In the genomic region with DNA sequence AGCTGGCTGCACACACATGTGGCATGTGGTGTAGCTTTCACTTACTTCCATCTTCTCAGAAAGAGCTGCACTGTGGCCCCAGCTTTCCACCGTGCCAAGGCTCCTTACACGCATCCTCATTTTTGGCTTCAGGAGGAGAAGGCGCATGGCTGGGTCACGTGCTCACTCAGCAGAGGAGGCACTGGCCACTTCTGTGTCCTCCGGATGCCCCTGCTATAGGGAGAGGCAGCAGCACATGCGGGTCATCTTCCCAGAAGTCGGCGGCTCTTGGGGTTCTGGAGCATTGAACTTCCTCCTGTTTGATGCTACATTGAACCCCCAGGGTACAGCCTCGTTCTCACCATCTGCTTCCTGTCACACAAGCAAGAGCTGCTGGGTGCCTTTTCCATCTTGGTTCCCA, we compare ENCODE assay signal across 1 cellular context.
TF ChIP-seq lines count a peak whose summit lies in the region.

No MANE protein-coding gene starts in this region.

TF ChIP-seq in K562, 482 proteins besides CTCF, POLR2A, EP300 and RAD21 (continued from another document):
- TF ChIP-seq, protein P1, sequence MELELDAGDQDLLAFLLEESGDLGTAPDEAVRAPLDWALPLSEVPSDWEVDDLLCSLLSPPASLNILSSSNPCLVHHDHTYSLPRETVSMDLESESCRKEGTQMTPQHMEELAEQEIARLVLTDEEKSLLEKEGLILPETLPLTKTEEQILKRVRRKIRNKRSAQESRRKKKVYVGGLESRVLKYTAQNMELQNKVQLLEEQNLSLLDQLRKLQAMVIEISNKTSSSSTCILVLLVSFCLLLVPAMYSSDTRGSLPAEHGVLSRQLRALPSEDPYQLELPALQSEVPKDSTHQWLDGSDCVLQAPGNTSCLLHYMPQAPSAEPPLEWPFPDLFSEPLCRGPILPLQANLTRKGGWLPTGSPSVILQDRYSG (tag; conservative IDR thresholded peaks at IDR 0.05; ENCODE audit: low read depth), result no peak
- TF ChIP-seq, protein P2, sequence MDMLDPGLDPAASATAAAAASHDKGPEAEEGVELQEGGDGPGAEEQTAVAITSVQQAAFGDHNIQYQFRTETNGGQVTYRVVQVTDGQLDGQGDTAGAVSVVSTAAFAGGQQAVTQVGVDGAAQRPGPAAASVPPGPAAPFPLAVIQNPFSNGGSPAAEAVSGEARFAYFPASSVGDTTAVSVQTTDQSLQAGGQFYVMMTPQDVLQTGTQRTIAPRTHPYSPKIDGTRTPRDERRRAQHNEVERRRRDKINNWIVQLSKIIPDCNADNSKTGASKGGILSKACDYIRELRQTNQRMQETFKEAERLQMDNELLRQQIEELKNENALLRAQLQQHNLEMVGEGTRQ (CRISPR knock-in tag; IDR thresholded peaks at IDR 0.05), result peak; percentile 53; the same call in 1 of the 2 replicates
- TF ChIP-seq, protein P3, sequence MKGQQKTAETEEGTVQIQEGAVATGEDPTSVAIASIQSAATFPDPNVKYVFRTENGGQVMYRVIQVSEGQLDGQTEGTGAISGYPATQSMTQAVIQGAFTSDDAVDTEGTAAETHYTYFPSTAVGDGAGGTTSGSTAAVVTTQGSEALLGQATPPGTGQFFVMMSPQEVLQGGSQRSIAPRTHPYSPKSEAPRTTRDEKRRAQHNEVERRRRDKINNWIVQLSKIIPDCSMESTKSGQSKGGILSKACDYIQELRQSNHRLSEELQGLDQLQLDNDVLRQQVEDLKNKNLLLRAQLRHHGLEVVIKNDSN (CRISPR knock-in tag; IDR thresholded peaks at IDR 0.05), result peak; percentile 42; the same call in 1 of the 2 replicates
- TF ChIP-seq, protein P4, sequence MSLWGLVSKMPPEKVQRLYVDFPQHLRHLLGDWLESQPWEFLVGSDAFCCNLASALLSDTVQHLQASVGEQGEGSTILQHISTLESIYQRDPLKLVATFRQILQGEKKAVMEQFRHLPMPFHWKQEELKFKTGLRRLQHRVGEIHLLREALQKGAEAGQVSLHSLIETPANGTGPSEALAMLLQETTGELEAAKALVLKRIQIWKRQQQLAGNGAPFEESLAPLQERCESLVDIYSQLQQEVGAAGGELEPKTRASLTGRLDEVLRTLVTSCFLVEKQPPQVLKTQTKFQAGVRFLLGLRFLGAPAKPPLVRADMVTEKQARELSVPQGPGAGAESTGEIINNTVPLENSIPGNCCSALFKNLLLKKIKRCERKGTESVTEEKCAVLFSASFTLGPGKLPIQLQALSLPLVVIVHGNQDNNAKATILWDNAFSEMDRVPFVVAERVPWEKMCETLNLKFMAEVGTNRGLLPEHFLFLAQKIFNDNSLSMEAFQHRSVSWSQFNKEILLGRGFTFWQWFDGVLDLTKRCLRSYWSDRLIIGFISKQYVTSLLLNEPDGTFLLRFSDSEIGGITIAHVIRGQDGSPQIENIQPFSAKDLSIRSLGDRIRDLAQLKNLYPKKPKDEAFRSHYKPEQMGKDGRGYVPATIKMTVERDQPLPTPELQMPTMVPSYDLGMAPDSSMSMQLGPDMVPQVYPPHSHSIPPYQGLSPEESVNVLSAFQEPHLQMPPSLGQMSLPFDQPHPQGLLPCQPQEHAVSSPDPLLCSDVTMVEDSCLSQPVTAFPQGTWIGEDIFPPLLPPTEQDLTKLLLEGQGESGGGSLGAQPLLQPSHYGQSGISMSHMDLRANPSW (CRISPR knock-in tag; IDR thresholded peaks at IDR 0.05), result no peak
TF ChIP-seq in K562: peak in this region for 4.
